ENCODE assay signal across 14 cellular contexts in the genomic region with DNA sequence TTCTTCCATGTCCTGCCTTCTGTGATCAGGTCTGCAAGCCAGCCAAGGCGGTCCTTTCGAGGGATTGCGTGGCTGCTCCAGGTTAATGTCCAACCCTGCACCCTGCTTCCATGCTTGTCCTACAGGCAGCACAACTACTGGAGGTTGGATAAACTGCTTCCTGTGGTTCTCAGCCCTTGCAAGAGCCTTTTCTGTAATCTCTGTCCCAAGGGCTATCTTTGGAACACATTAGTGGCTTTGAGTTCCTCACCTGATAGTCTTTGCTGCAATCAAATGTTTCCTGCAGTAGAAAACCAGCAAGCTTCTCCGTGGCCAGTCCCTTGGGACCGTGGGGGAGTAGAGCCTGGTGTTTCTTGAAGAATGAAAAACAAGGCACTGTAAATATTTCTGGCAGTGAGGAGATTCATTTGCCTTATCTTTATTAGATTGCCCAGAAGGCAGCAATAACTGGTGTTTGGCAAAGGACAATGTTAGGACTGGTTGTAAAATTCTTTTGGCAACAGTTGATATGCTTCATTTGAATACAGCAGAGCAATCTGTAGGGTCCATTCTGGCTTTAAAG.
DNase-seq lines count a peak whose midpoint lies in the region; ATAC-seq and TF ChIP-seq lines count a peak whose summit lies in the region.
"Had no signal": no experiment of that assay in that cellular context is flagged by ENCODE, and none has a peak within 500 bp of the region (broad histone marks: within the 10 kb centered on the region; RNA-seq: fewer than 3 reads in every experiment).

No MANE protein-coding gene starts in this region.

- H3K9me3 Mint-ChIP-seq in natural killer cell: no peaks in the 10 kb centered on the region
- H3K9me3 Mint-ChIP-seq: activated T-helper 2 cell treated with anti-CD3 and anti-CD28 coated beads, Interferon-gamma antibody, Interleukin-2, Interleukin-4, amounts not matched to agents 10 μg/mL and 5 μg/mL and 100 μg/mL, durations not matched to agents 14 hours and 24 hours and 36 hours had no signal

- H3K9ac ChIP-seq in GM23248: no peak overlapping the region

- in situ Hi-C loops in GM23248 (cut with MboI): no loop called here

- H3K9me3 ChIP-seq in GM23248 (ENCODE audit: low read depth): no peaks in the 10 kb centered on the region
- H3K9me3 ChIP-seq in A673 (ENCODE audit: low read depth, low read length, poor library complexity, severe bottlenecking): no peaks in the 10 kb centered on the region

- H3K27ac Mint-ChIP-seq in natural killer cell: no peak overlapping the region
- H3K27ac Mint-ChIP-seq: activated T-helper 2 cell treated with anti-CD3 and anti-CD28 coated beads, Interferon-gamma antibody, Interleukin-2, Interleukin-4, amounts not matched to agents 10 μg/mL and 5 μg/mL and 100 μg/mL, durations not matched to agents 14 hours and 24 hours and 36 hours had no signal

- H3K27me3 ChIP-seq in GM23248 (replicated peaks; ENCODE audit: insufficient read depth) (no peaks in the 10 kb centered on the region), A673 (replicated peaks; ENCODE audit: insufficient read depth, low read depth, low read length, poor library complexity) (peaks cover 10% of the 10 kb centered on the region)

- H3K36me3 ChIP-seq in GM23248 (ENCODE audit: low read depth): no peaks in the 10 kb centered on the region
- H3K36me3 ChIP-seq in A673 (ENCODE audit: insufficient read depth, low read length, poor library complexity, severe bottlenecking): no peaks in the 10 kb centered on the region

- H3K27me3 Mint-ChIP-seq in natural killer cell (ENCODE audit: low read depth in 2 of 2): peaks cover 3 to 13% of the 10 kb centered on the region in 2 donors

- no peaks in the 10 kb centered on the region for H3K4me1 Mint-ChIP-seq in natural killer cell

- H3K27ac ChIP-seq in GM23248: no peak overlapping the region
- H3K27ac ChIP-seq in A673 (ENCODE audit: low read depth, low read length, poor library complexity, severe bottlenecking): no peak overlapping the region

- H3K4me3 Mint-ChIP-seq in natural killer cell: no peak overlapping the region

- H3K9me2 ChIP-seq in GM23248 (ENCODE audit: insufficient read depth): no peaks in the 10 kb centered on the region

- CTCF ChIA-PET in A673 (lab: Charles Lee): no interaction called here

- H3F3A ChIP-seq in GM23248 (ENCODE audit: insufficient read depth): no peaks in the 10 kb centered on the region

- ATAC-seq in left ventricle myocardium superior (peak; percentile 72), natural killer cell (no peak)
- ATAC-seq: HCT116 had no signal

- no peaks in the 10 kb centered on the region for H3K36me3 Mint-ChIP-seq in natural killer cell

- TF ChIP-seq CTCF in AG09309 (IDR thresholded peaks at IDR 0.05; ENCODE audit: control insufficient read depth, insufficient read depth, low read depth, low read length, missing control alignments) (no peak), natural killer cell (IDR thresholded peaks at IDR 0.05) (no peak), A673 (conservative IDR thresholded peaks at IDR 0.05; ENCODE audit: low read depth, low read length) (no peak)

- H3K4me2 ChIP-seq in GM23248 (ENCODE audit: unreplicated experiment): no peak overlapping the region

- H2AFZ ChIP-seq in GM23248: no peak overlapping the region

- DNase-seq in AG09309 (ENCODE audit: low read depth) (peak; percentile 76), GM23248 (peak; percentile 29), T1000 (lab: John Stamatoyannopoulos, UW) (peak; percentile 15), left ventricle myocardium superior (no peak), OCI-M1 (lab: John Stamatoyannopoulos, UW) (no peak), NCI-H187 treated with DMSO at 0.1 percent for 48 hours (lab: John Stamatoyannopoulos, UW) (no peak), natural killer cell (no peak), A673 (ENCODE audit: low spot score) (no peak)
- DNase-seq: activated CD4-positive, alpha-beta T cell treated with anti-CD3 and anti-CD28 coated beads, Interleukin-2, amount 50 U/mL, for 48 hours; effector CD4-positive, alpha-beta T cell; MM.1S; T-helper 2 cell had no signal

- H3K79me2 ChIP-seq in GM23248 (ENCODE audit: insufficient read depth): no peaks in the 10 kb centered on the region

- no TSS peak for BruUV-seq in A673 (replicated peaks; lab: Mats Ljungman, UMichigan)

- intact Hi-C loops in left ventricle myocardium superior (cut with micrococcal nuclease): no loop called here
- intact Hi-C loops in natural killer cell (cut with micrococcal nuclease): no loop called here
- intact Hi-C loops in A673 (cut with micrococcal nuclease; ENCODE audit: unreplicated experiment): no loop called here

- WGBS in GM23248 (ENCODE audit: low coverage in 1 of 2, low lambda C conversion rate in 2 of 2, missing lambda C conversion rate in 2 of 2), 2 experiments: 75 to 79% methylated on average over 5 of the region's 5 CpGs

- H4K20me1 ChIP-seq in GM23248 (ENCODE audit: insufficient read depth): no peaks in the 10 kb centered on the region

- peaks cover 8% of the 10 kb centered on the region; the same call in 1 of the 2 replicates for H3K4me1 ChIP-seq in GM23248 (ENCODE audit: insufficient read depth)
- H3K4me1 ChIP-seq in A673 (ENCODE audit: insufficient read depth, low read length, poor library complexity, severe bottlenecking): no peaks in the 10 kb centered on the region

- POLR2A ChIA-PET in A673 (lab: Charles Lee; ENCODE audit: low non-redundant PET): no interaction called here

- H3K4me3 ChIP-seq in AG09309 (ENCODE audit: control insufficient read depth, low read depth, low read length): no peak overlapping the region
- H3K4me3 ChIP-seq in GM23248: no peak overlapping the region
- no peak overlapping the region for H3K4me3 ChIP-seq in A673 (ENCODE audit: low read depth, low read length, poor library complexity, severe bottlenecking)

Comparison
In these comparisons a context has a peak if more than half of its experiments do, and no peak if none do; other contexts are left out.
1. DNase-seq: peak in AG09309 (single experiment), GM23248 (single experiment) and T1000 (single experiment); none in left ventricle myocardium superior (single experiment), OCI-M1 (single experiment), NCI-H187 treated with DMSO at 0.1 percent for 48 hours (single experiment), natural killer cell (single experiment) and A673 (single experiment).